In genomic region chr17:16381496-16381820, GRCh38 we compare ENCODE assay signal across 8 cellular contexts. TPM values are rescaled to one million over a fixed set of nuclear protein-coding genes. Genes with fewer than 3 reads are reported as not detected.
DNase-seq lines count a peak whose midpoint lies in the region; ATAC-seq and TF ChIP-seq lines count a peak whose summit lies in the region.

No MANE protein-coding gene starts in this region.

- H3K27ac ChIP-seq in muscle layer of colon (ENCODE audit: low read depth, low read length) (peak overlapping the region; percentile 92), urinary bladder (ENCODE audit: low read depth) (peak overlapping the region; percentile 89)

- H3K27me3 ChIP-seq in NT2/D1 (ENCODE audit: insufficient read depth, insufficient read length) (no peaks in the 10 kb centered on the region), muscle layer of colon (ENCODE audit: control insufficient read depth in 1 of 2, insufficient read depth in 2 of 2, low read length in 2 of 2) (no peaks in the 10 kb centered on the region)

- WGBS in urinary bladder, result 4% methylated on average over 14 of the region's 14 CpGs

- H3K9me3 ChIP-seq in NT2/D1 (ENCODE audit: insufficient read depth, low read length) (no peaks in the 10 kb centered on the region), muscle layer of colon (ENCODE audit: low read length) (no peaks in the 10 kb centered on the region)

- H3K4me3 ChIP-seq in NT2/D1 (ENCODE audit: insufficient read length, low read depth) (peak overlapping the region; percentile 80), muscle layer of colon (ENCODE audit: low read depth in 1 of 2, low read length in 2 of 2) (peak overlapping the region; percentile 84), urinary bladder (ENCODE audit: low read depth, low read length) (peak overlapping the region; percentile 67)

- TF ChIP-seq CTCF in chondrocyte (IDR thresholded peaks at IDR 0.05), result no peak

- peaks cover 20% of the 10 kb centered on the region for H3K36me3 Mint-ChIP-seq in chondrocyte (ENCODE audit: low read depth)

- H3K4me3 Mint-ChIP-seq in chondrocyte (ENCODE audit: unreplicated experiment), result peak overlapping the region; percentile 97

- H3K9ac ChIP-seq in NT2/D1 (ENCODE audit: insufficient read length, low read depth), result peak overlapping the region; percentile 81
- H3K9ac ChIP-seq in muscle layer of colon (ENCODE audit: low read length), result peak overlapping the region; percentile 80

- H3K4me1 ChIP-seq in NT2/D1 (ENCODE audit: insufficient read depth, insufficient read length), result no peaks in the 10 kb centered on the region
- peaks cover 15% of the 10 kb centered on the region for H3K4me1 ChIP-seq in muscle layer of colon (ENCODE audit: insufficient read depth, low read length)
- no peaks in the 10 kb centered on the region for H3K4me1 ChIP-seq in urinary bladder (ENCODE audit: insufficient read depth)

- peak; percentile 14 to 24 for DNase-seq in activated CD8-positive, alpha-beta memory T cell treated with anti-CD3 and anti-CD28 coated beads for 4 hours (ENCODE audit: low read depth in 2 of 2)
- no peak for DNase-seq in activated CD8-positive, alpha-beta memory T cell treated with anti-CD3 and anti-CD28 coated beads for 24 hours
- DNase-seq in NT2/D1 (ENCODE audit: low read depth, low spot score) (no peak), chondrocyte (ENCODE audit: low spot score) (no peak), T-helper 9 cell (no peak)

- no peak for ATAC-seq in HG03039 (IDR thresholded peaks at IDR 0.05; ENCODE audit: unreplicated experiment)

- H3K27ac Mint-ChIP-seq in chondrocyte (ENCODE audit: unreplicated experiment), result peak overlapping the region; percentile 99

- H3K4me1 Mint-ChIP-seq in chondrocyte (ENCODE audit: low read depth), result peaks cover 34% of the 10 kb centered on the region

- H3K9me3 Mint-ChIP-seq in chondrocyte (ENCODE audit: low read depth), result no peaks in the 10 kb centered on the region

- H3K36me3 ChIP-seq in NT2/D1 (ENCODE audit: insufficient read depth, insufficient read length, low read length) (peaks cover 25% of the 10 kb centered on the region), muscle layer of colon (ENCODE audit: insufficient read depth, low read length) (peaks cover 21% of the 10 kb centered on the region), urinary bladder (ENCODE audit: insufficient read depth) (peaks cover 6% of the 10 kb centered on the region)

- no peaks in the 10 kb centered on the region for H3K27me3 Mint-ChIP-seq in chondrocyte (ENCODE audit: low read depth)

RNA-seq across cellular contexts. Expression of gene UBB, which starts 0.6 kb away (rescaled TPM):
- 1,031 to 1,215 TPM (median 1,058 TPM) in 3 replicates for total RNA-seq in chondrocyte
- 1,468 TPM for total RNA-seq in urinary bladder
- polyA plus RNA-seq in urinary bladder, result 1,242 TPM

RNA-seq across cellular contexts. Expression of gene CENPV, which starts 28.2 kb away (rescaled TPM):
- total RNA-seq in chondrocyte (4.3 to 12.3 TPM (median 10.7 TPM) in 3 replicates), urinary bladder (15.4 TPM)
- polyA plus RNA-seq in urinary bladder, result 20.5 TPM

RNA-seq across cellular contexts. Expression of gene TRPV2, which starts 33.9 kb away (rescaled TPM):
- total RNA-seq in chondrocyte (1.6 to 47.6 TPM (median 43.5 TPM) in 3 replicates), urinary bladder (6.8 TPM)
- 15.4 TPM for polyA plus RNA-seq in urinary bladder

Comparison
In these comparisons a context has a peak if more than half of its experiments do, and no peak if none do; other contexts are left out.
1. DNase-seq: peak in activated CD8-positive, alpha-beta memory T cell treated with anti-CD3 and anti-CD28 coated beads for 4 hours (2 of 2); none in activated CD8-positive, alpha-beta memory T cell treated with anti-CD3 and anti-CD28 coated beads for 24 hours (single experiment), NT2/D1 (single experiment), chondrocyte (single experiment) and T-helper 9 cell (single experiment).
2. Peak in every context shown above with its lines, with median percentiles within 50 percentile points of each other: H3K4me3 ChIP-seq.